ENCODE assay signal across 1 cellular context in genomic region chr3:136753112-136753939, GRCh38.
TF ChIP-seq lines count a peak whose summit lies in the region.

No MANE protein-coding gene starts in this region.

TF ChIP-seq in GM12878, 131 proteins besides CTCF, POLR2A, EP300 and RAD21 (continued from another document):
- TF ChIP-seq ZNF384 (IDR thresholded peaks at IDR 0.05; ENCODE audit: borderline replicate concordance, low read depth, low read length) (no peak), TAF1 (IDR thresholded peaks at IDR 0.05; ENCODE audit: borderline replicate concordance, low read depth, low read length) (no peak)
